8 cellular contexts compared by ENCODE assay signal in genomic region chr6:31900917-31901414, GRCh38. TPM values are rescaled to one million over a fixed set of nuclear protein-coding genes. Genes with fewer than 3 reads are reported as not detected.
DNase-seq lines count a peak whose midpoint lies in the region; ATAC-seq, FAIRE-seq and TF ChIP-seq lines count a peak whose summit lies in the region.

No MANE protein-coding gene starts in this region.

- POLR2A ChIA-PET in activated CD4-positive, alpha-beta T cell treated with anti-CD3 and anti-CD28 coated beads, Interleukin-2, amount 10 ng/mL, durations not matched to agents 7 days and 5 days (lab: Charles Lee) = no interaction called here

- TF ChIP-seq CTCF in astrocyte (IDR thresholded peaks at IDR 0.05; ENCODE audit: insufficient read depth, low read depth, low read length) = no peak
- TF ChIP-seq CTCF in suprapubic skin (IDR thresholded peaks at IDR 0.05) = no peak

- no peak overlapping the region for H3K27ac ChIP-seq in astrocyte (ENCODE audit: low read depth, low read length)
- H3K27ac ChIP-seq in suprapubic skin = peak overlapping the region; percentile 85

- H3K4me1 Mint-ChIP-seq in activated CD4-positive, alpha-beta T cell treated with anti-CD3 and anti-CD28 coated beads, Interleukin-2, amount 10 ng/mL, durations not matched to agents 7 days and 5 days = peaks cover 34% of the 10 kb centered on the region
- H3K4me1 Mint-ChIP-seq in astrocyte (ENCODE audit: low read depth, unreplicated experiment) = peaks cover 11% of the 10 kb centered on the region

- peaks cover 14% of the 10 kb centered on the region for H3K79me2 ChIP-seq in astrocyte (ENCODE audit: insufficient read depth, low read length)

- H3K27ac Mint-ChIP-seq in activated CD4-positive, alpha-beta T cell treated with anti-CD3 and anti-CD28 coated beads, Interleukin-2, amount 10 ng/mL, durations not matched to agents 7 days and 5 days = no peak overlapping the region
- no peak overlapping the region for H3K27ac Mint-ChIP-seq in astrocyte (ENCODE audit: unreplicated experiment)

- no peak for TF ChIP-seq EP300 in suprapubic skin (IDR thresholded peaks at IDR 0.05)

- no peaks in the 10 kb centered on the region for H3K9me3 Mint-ChIP-seq in activated CD4-positive, alpha-beta T cell treated with anti-CD3 and anti-CD28 coated beads, Interleukin-2, amount 10 ng/mL, durations not matched to agents 7 days and 5 days
- no peaks in the 10 kb centered on the region for H3K9me3 Mint-ChIP-seq in astrocyte (ENCODE audit: unreplicated experiment)

- H3K27me3 ChIP-seq in astrocyte (ENCODE audit: insufficient read depth, low read length) (no peaks in the 10 kb centered on the region), suprapubic skin (no peaks in the 10 kb centered on the region)

- peak overlapping the region; percentile 45 for H2AFZ ChIP-seq in astrocyte (ENCODE audit: low read depth, low read length)

- peaks cover 9% of the 10 kb centered on the region for H3K27me3 Mint-ChIP-seq in activated CD4-positive, alpha-beta T cell treated with anti-CD3 and anti-CD28 coated beads, Interleukin-2, amount 10 ng/mL, durations not matched to agents 7 days and 5 days
- peaks cover 8% of the 10 kb centered on the region for H3K27me3 Mint-ChIP-seq in astrocyte (ENCODE audit: low read depth, unreplicated experiment)

- peak overlapping the region; percentile 72 for H3K9ac ChIP-seq in astrocyte (ENCODE audit: low read length)

- H3K36me3 Mint-ChIP-seq in activated CD4-positive, alpha-beta T cell treated with anti-CD3 and anti-CD28 coated beads, Interleukin-2, amount 10 ng/mL, durations not matched to agents 7 days and 5 days (ENCODE audit: low read depth) = peaks cover 7% of the 10 kb centered on the region
- no peaks in the 10 kb centered on the region for H3K36me3 Mint-ChIP-seq in astrocyte (ENCODE audit: low read depth, unreplicated experiment)

- H3K4me1 ChIP-seq in astrocyte (ENCODE audit: insufficient read depth, low read length) = peaks cover 20% of the 10 kb centered on the region
- peaks cover 48% of the 10 kb centered on the region for H3K4me1 ChIP-seq in suprapubic skin

- peaks cover 4% of the 10 kb centered on the region for H4K20me1 ChIP-seq in astrocyte (ENCODE audit: insufficient read depth, low read length)

- H3K4me3 ChIP-seq in astrocyte (ENCODE audit: insufficient read depth, low read depth, low read length) (peak overlapping the region; percentile 66), suprapubic skin (peak overlapping the region; percentile 69)

- TF ChIP-seq POLR2A in suprapubic skin (IDR thresholded peaks at IDR 0.05) = no peak

- CTCF ChIA-PET in activated CD4-positive, alpha-beta T cell treated with anti-CD3 and anti-CD28 coated beads, Interleukin-2, amount 10 ng/mL, durations not matched to agents 7 days and 5 days (lab: Charles Lee) = interaction anchor here (0.6 kb wide), 1 partner anchor 195 kb away, joined by 3 read pairs; no protein-coding TSS in a partner anchor

- DNase-seq in activated CD4-positive, alpha-beta T cell treated with anti-CD3 and anti-CD28 coated beads, Interleukin-2, amount 10 ng/mL, durations not matched to agents 7 days and 5 days = no peak
- DNase-seq in activated CD4-positive, alpha-beta T cell treated with anti-CD3 and anti-CD28 coated beads, Interleukin-2, amount 50 U/mL, for 48 hours = no peak
- no peak for DNase-seq in astrocyte (ENCODE audit: low read depth)
- DNase-seq in left lobe of liver (ENCODE audit: low spot score) = no peak
- DNase-seq in suprapubic skin (ENCODE audit: low spot score in 2 of 2) = no peak
- no peak for DNase-seq in NCI-H187 (lab: John Stamatoyannopoulos, UW)

- H3K9me3 ChIP-seq in astrocyte (ENCODE audit: insufficient read depth, low read depth, low read length) = no peaks in the 10 kb centered on the region
- H3K9me3 ChIP-seq in suprapubic skin = no peaks in the 10 kb centered on the region

- FAIRE-seq in astrocyte (lab: Jason Lieb, UNC) = no peak

- H3K36me3 ChIP-seq in astrocyte (ENCODE audit: insufficient read depth, low read length) (no peaks in the 10 kb centered on the region), suprapubic skin (no peaks in the 10 kb centered on the region)

- H3K4me3 Mint-ChIP-seq in activated CD4-positive, alpha-beta T cell treated with anti-CD3 and anti-CD28 coated beads, Interleukin-2, amount 10 ng/mL, durations not matched to agents 7 days and 5 days = peak overlapping the region; percentile 56
- peak overlapping the region; percentile 68 for H3K4me3 Mint-ChIP-seq in astrocyte (ENCODE audit: unreplicated experiment)

- H3K4me2 ChIP-seq in astrocyte (ENCODE audit: low read length) = peak overlapping the region; percentile 92

- ATAC-seq in left lobe of liver (peak; percentile 2), GM19397 (IDR thresholded peaks at IDR 0.05; ENCODE audit: unreplicated experiment) (no peak), GM21717 (IDR thresholded peaks at IDR 0.05; ENCODE audit: unreplicated experiment) (no peak)

- WGBS in suprapubic skin = 20% methylated on average over 1 of the region's 29 CpGs

RNA-seq across cellular contexts. Expression of gene ZBTB12, which starts 0.9 kb away (rescaled TPM):
- 1 to 10 TPM; 1.3 to 1.8 TPM for total RNA-seq in activated CD4-positive, alpha-beta T cell treated with anti-CD3 and anti-CD28 coated beads, Interleukin-2, amount 10 ng/mL, durations not matched to agents 7 days and 5 days
- 3.7 and 4.6 TPM in 2 replicates for total RNA-seq in astrocyte
- 0.86 TPM for total RNA-seq in left lobe of liver
- total RNA-seq in suprapubic skin = 1 to 10 TPM in 3 of 4 donors, under 1 TPM in 1; 0.49 to 2.6 (median 1.5) TPM

RNA-seq across cellular contexts. Expression of gene EHMT2, which starts 3.5 kb away (rescaled TPM):
- 10 to 100 TPM; 70.4 to 71.6 TPM for total RNA-seq in activated CD4-positive, alpha-beta T cell treated with anti-CD3 and anti-CD28 coated beads, Interleukin-2, amount 10 ng/mL, durations not matched to agents 7 days and 5 days
- total RNA-seq in astrocyte = 32.6 and 35.8 TPM in 2 replicates
- 15.7 TPM for total RNA-seq in left lobe of liver
- total RNA-seq in suprapubic skin = 10 to 100 TPM; 38.7 to 48.9 (median 42.9) TPM

RNA-seq across cellular contexts. Expression of gene SLC44A4, which starts 22.2 kb away (rescaled TPM):
- under 1 TPM in 1 of 2 experiments, not detected in 1; 0.15 TPM for total RNA-seq in activated CD4-positive, alpha-beta T cell treated with anti-CD3 and anti-CD28 coated beads, Interleukin-2, amount 10 ng/mL, durations not matched to agents 7 days and 5 days
- total RNA-seq in astrocyte = 0.23 and 0.29 TPM in 2 replicates
- 0.86 TPM for total RNA-seq in left lobe of liver
- total RNA-seq in suprapubic skin = 1 to 10 TPM; 1.4 to 7.4 (median 4.1) TPM

RNA-seq across cellular contexts. Expression of gene C2, which starts 26.6 kb away (rescaled TPM):
- 1 to 10 TPM in 1 of 2 experiments, under 1 TPM in 1; 0.57 to 1.3 TPM for total RNA-seq in activated CD4-positive, alpha-beta T cell treated with anti-CD3 and anti-CD28 coated beads, Interleukin-2, amount 10 ng/mL, durations not matched to agents 7 days and 5 days
- total RNA-seq in astrocyte (0.20 and 0.43 TPM in 2 replicates), left lobe of liver (451 TPM), suprapubic skin (1 to 10 TPM; 2.6 to 6.4 (median 4.1) TPM)

RNA-seq across cellular contexts. Expression of gene NEU1, which starts 38.3 kb away (rescaled TPM):
- total RNA-seq in activated CD4-positive, alpha-beta T cell treated with anti-CD3 and anti-CD28 coated beads, Interleukin-2, amount 10 ng/mL, durations not matched to agents 7 days and 5 days = 10 to 100 TPM; 16.7 to 17.0 TPM
- total RNA-seq in astrocyte = 45.0 and 47.3 TPM in 2 replicates
- 20.1 TPM for total RNA-seq in left lobe of liver
- 10 to 100 TPM; 22.2 to 42.7 (median 39.8) TPM for total RNA-seq in suprapubic skin
